ENCODE assay signal across 8 cellular contexts in genomic region chr1:150281221-150281757, GRCh38. TPM values are rescaled to one million over a fixed set of nuclear protein-coding genes. Genes with fewer than 3 reads are reported as not detected.
DNase-seq lines count a peak whose midpoint lies in the region; ATAC-seq and TF ChIP-seq lines count a peak whose summit lies in the region.

No MANE protein-coding gene starts in this region.

- H3K4me1 Mint-ChIP-seq in WTC11: peaks cover 22% of the 10 kb centered on the region

- peak overlapping the region; percentile 99 for H3K27ac Mint-ChIP-seq in WTC11

- CTCF ChIA-PET in WTC11 (lab: Charles Lee): interaction anchor here (0.8 to 7.6 kb wide), 10 partner anchors 8 to 82 kb away, joined by 3 to 123 read pairs (median 7); partner anchors contain the start of genes APH1A, C1orf54, CA14 and PRPF3

- DNase-seq in NCI-H2107 (lab: John Stamatoyannopoulos, UW) (peak; percentile 59), WTC11 (ENCODE audit: low spot score) (peak; percentile 73), left kidney (ENCODE audit: low read depth, low spot score) (peak; percentile 88)
- peak; percentile 15 to 35 for DNase-seq in stimulated activated CD4-positive, alpha-beta T cell treated with anti-CD3 and anti-CD28 coated beads, Interleukin-1b, Interleukin-23, amount 100 ng/mL, for 1 hour (ENCODE audit: low read depth in 2 of 2)

- peak overlapping the region; percentile 91 for H3K4me3 Mint-ChIP-seq in WTC11

- peaks cover 15% of the 10 kb centered on the region for H3K36me3 Mint-ChIP-seq in WTC11

- ATAC-seq in WTC11 (peak; percentile 50), HG02763 (IDR thresholded peaks at IDR 0.05; ENCODE audit: unreplicated experiment) (no peak), GM19324 (IDR thresholded peaks at IDR 0.05; ENCODE audit: low FRiP score, unreplicated experiment) (no peak)

- POLR2A ChIA-PET in WTC11 (lab: Charles Lee): interaction anchor here (0.5 to 3.2 kb wide), 7 partner anchors 9 to 331 kb away, joined by 3 to 23 read pairs (median 8); partner anchors contain the start of genes APH1A, C1orf54, CA14 and RPRD2

- TF ChIP-seq CTCF in GM12872 (IDR thresholded peaks at IDR 0.05; ENCODE audit: insufficient read depth, low read depth, low read length): peak; percentile 67
- TF ChIP-seq CTCF in WTC11 (IDR thresholded peaks at IDR 0.05): peak; percentile 59

- H3K27me3 Mint-ChIP-seq in WTC11 (ENCODE audit: low read depth): peaks cover 36% of the 10 kb centered on the region

- H3K9me3 Mint-ChIP-seq in WTC11: no peaks in the 10 kb centered on the region

- peak overlapping the region; percentile 94 for H3K27ac ChIP-seq in cingulate gyrus (ENCODE audit: low read depth, low read length)

TF ChIP-seq in WTC11, 78 proteins besides CTCF, POLR2A, EP300 and RAD21 (continues in another document):
- TF ChIP-seq ZNF512 (CRISPR knock-in tag; IDR thresholded peaks at IDR 0.05; ENCODE audit: borderline replicate concordance) (no peak), USF2 (CRISPR knock-in tag; IDR thresholded peaks at IDR 0.05) (no peak), FOXP1 (CRISPR knock-in tag; IDR thresholded peaks at IDR 0.05; ENCODE audit: borderline replicate concordance) (no peak), IRF2 (CRISPR knock-in tag; IDR thresholded peaks at IDR 0.05; ENCODE audit: borderline replicate concordance, low read depth) (no peak), ZBTB21 (CRISPR knock-in tag; IDR thresholded peaks at IDR 0.05; ENCODE audit: borderline replicate concordance) (no peak), NFATC4 (CRISPR knock-in tag; IDR thresholded peaks at IDR 0.05) (no peak), JUN (CRISPR knock-in tag; IDR thresholded peaks at IDR 0.05) (no peak), MYBL2 (CRISPR knock-in tag; IDR thresholded peaks at IDR 0.05) (no peak), AR (CRISPR knock-in tag; IDR thresholded peaks at IDR 0.05) (no peak), CBFB (CRISPR knock-in tag; IDR thresholded peaks at IDR 0.05; ENCODE audit: low read depth) (no peak), NR2C2 (CRISPR knock-in tag; IDR thresholded peaks at IDR 0.05) (no peak), ARID4B (CRISPR knock-in tag; IDR thresholded peaks at IDR 0.05; ENCODE audit: borderline replicate concordance) (no peak), ZNF416 (CRISPR knock-in tag; IDR thresholded peaks at IDR 0.05) (no peak), MAX (CRISPR knock-in tag; IDR thresholded peaks at IDR 0.05) (no peak), ERG (CRISPR knock-in tag; IDR thresholded peaks at IDR 0.05) (no peak), ESRRA (CRISPR knock-in tag; IDR thresholded peaks at IDR 0.05; ENCODE audit: borderline replicate concordance) (no peak), ETV6 (CRISPR knock-in tag; IDR thresholded peaks at IDR 0.05) (no peak)

RNA-seq across cellular contexts. Expression of gene CIART, which starts 1.1 kb away (rescaled TPM):
- total RNA-seq in WTC11 (2021): 7.8 to 10.5 TPM (median 8.1 TPM) in 3 replicates

RNA-seq across cellular contexts. Expression of gene C1orf54, which starts 8.7 kb away (rescaled TPM):
- 10.3 to 19.0 TPM (median 18.0 TPM) in 3 replicates for total RNA-seq in WTC11 (2021)

RNA-seq across cellular contexts. Expression of gene MRPS21, which starts 12.4 kb away (rescaled TPM):
- total RNA-seq in WTC11 (2021): 100 to 105 TPM (median 100 TPM) in 3 replicates

RNA-seq across cellular contexts. Expression of gene APH1A, which starts 12.5 kb away (rescaled TPM):
- total RNA-seq in WTC11 (2021): 110 to 120 TPM (median 113 TPM) in 3 replicates

RNA-seq across cellular contexts. Expression of gene CA14, which starts 23.7 kb away (rescaled TPM):
- 35.3 to 46.9 TPM (median 45.0 TPM) in 3 replicates for total RNA-seq in WTC11 (2021)

Comparison
In these comparisons a context has a peak if more than half of its experiments do, and no peak if none do; other contexts are left out.
1. DNase-seq: peak in every context shown above with its lines; median percentile 88 in left kidney; 73 in WTC11; 59 in NCI-H2107; 25 in stimulated activated CD4-positive, alpha-beta T cell treated with anti-CD3 and anti-CD28 coated beads, Interleukin-1b, Interleukin-23, amount 100 ng/mL, for 1 hour.